8 cellular contexts compared by ENCODE assay signal in the genomic region with DNA sequence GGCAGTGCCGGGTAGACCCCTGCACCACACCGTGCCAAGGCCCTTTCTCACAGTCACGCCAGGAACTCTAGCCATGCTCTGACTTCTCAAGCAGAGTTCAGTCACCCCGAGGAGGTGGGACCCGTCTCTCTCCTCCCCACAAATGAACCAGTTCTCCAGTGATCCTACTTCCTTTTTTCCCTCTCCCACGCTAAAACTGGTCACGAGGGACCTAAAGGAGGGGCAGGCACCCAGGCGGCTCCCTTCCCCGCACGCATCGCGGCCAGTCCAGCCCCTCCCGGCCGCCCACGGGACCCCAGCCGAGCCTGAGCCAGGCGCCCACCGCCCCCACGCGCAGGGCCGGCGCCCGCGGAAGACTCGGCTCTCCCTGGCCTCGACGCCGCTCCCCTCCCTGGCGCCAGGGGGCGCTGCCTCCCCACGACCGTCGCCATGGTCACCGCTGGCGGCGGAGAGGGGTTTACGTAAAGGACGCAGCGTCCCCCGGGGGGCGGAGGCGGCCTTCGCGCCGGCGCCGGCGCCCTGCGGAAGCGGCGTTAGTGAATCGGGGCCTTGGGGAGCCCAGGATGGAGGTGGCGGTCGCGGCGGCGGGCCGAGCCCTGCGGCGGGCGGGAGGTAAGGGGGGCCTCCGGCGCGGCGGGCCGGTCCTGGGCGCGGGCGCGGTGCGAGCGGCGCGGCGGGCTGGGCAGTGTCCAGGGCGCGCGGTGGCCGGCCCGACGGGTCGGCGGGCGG. TPM values are rescaled to one million over a fixed set of nuclear protein-coding genes. Genes with fewer than 3 reads are reported as not detected.
DNase-seq lines count a peak whose midpoint lies in the region; ATAC-seq and TF ChIP-seq lines count a peak whose summit lies in the region.

A gene with protein sequence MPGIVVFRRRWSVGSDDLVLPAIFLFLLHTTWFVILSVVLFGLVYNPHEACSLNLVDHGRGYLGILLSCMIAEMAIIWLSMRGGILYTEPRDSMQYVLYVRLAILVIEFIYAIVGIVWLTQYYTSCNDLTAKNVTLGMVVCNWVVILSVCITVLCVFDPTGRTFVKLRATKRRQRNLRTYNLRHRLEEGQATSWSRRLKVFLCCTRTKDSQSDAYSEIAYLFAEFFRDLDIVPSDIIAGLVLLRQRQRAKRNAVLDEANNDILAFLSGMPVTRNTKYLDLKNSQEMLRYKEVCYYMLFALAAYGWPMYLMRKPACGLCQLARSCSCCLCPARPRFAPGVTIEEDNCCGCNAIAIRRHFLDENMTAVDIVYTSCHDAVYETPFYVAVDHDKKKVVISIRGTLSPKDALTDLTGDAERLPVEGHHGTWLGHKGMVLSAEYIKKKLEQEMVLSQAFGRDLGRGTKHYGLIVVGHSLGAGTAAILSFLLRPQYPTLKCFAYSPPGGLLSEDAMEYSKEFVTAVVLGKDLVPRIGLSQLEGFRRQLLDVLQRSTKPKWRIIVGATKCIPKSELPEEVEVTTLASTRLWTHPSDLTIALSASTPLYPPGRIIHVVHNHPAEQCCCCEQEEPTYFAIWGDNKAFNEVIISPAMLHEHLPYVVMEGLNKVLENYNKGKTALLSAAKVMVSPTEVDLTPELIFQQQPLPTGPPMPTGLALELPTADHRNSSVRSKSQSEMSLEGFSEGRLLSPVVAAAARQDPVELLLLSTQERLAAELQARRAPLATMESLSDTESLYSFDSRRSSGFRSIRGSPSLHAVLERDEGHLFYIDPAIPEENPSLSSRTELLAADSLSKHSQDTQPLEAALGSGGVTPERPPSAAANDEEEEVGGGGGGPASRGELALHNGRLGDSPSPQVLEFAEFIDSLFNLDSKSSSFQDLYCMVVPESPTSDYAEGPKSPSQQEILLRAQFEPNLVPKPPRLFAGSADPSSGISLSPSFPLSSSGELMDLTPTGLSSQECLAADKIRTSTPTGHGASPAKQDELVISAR (plus strand): TSS at position 499 of the 729 bp plus-strand sequence. CDS start 39,765 bp downstream, outside the sequence.

- H3K36me3 Mint-ChIP-seq in chondrocyte (ENCODE audit: low read depth): no peaks in the 10 kb centered on the region

- peaks cover 17% of the 10 kb centered on the region for H3K27me3 Mint-ChIP-seq in chondrocyte (ENCODE audit: low read depth)

- peak within 1 kb of the TSS; percentile 69 for H3K4me3 Mint-ChIP-seq in chondrocyte (ENCODE audit: unreplicated experiment)

- DNase-seq in AG09319 (ENCODE audit: extremely low read depth, low read depth) (no peak), NCI-H1930 (lab: John Stamatoyannopoulos, UW) (peak; percentile 62 to 77), chondrocyte (ENCODE audit: low spot score) (no peak), left lobe of liver (ENCODE audit: low spot score) (peak; percentile 68)
- DNase-seq in activated CD4-positive, alpha-beta T cell treated with anti-CD3 and anti-CD28 coated beads for 1 hour: peak; percentile 73
- peak; percentile 70 for DNase-seq in stimulated activated CD4-positive, alpha-beta T cell treated with anti-CD3 and anti-CD28 coated beads, Interleukin-1b, Interleukin-23, amount 100 ng/mL, for 48 hours

- peak; percentile 51 for ATAC-seq in GM19372 (IDR thresholded peaks at IDR 0.05; ENCODE audit: low read depth, unreplicated experiment)
- peak; percentile 89 for ATAC-seq in left lobe of liver
- no peak for ATAC-seq in GM19035 (IDR thresholded peaks at IDR 0.05; ENCODE audit: unreplicated experiment)

- peak within 1 kb of the TSS; percentile 22 for H3K27ac Mint-ChIP-seq in chondrocyte (ENCODE audit: unreplicated experiment)

- peaks cover 13% of the 10 kb centered on the region for H3K4me1 Mint-ChIP-seq in chondrocyte (ENCODE audit: low read depth)

- TF ChIP-seq CTCF in AG09319 (IDR thresholded peaks at IDR 0.05; ENCODE audit: low read depth, low read length): peak; percentile 64
- TF ChIP-seq CTCF in chondrocyte (IDR thresholded peaks at IDR 0.05): peak; percentile 99

- H3K9me3 Mint-ChIP-seq in chondrocyte (ENCODE audit: low read depth): no peaks in the 10 kb centered on the region

RNA-seq across cellular contexts. Expression of the gene that starts here (rescaled TPM):
- total RNA-seq in chondrocyte (2.8 to 5.5 TPM (median 4.8 TPM) in 3 replicates), left lobe of liver (0.35 TPM)

Comparison
In these comparisons a context has a peak if more than half of its experiments do, and no peak if none do; other contexts are left out.
1. Peak in DNase-seq and ATAC-seq in left lobe of liver; RNA of the gene not detected or under 1 TPM.
2. DNase-seq: peak in NCI-H1930 (2 of 2), activated CD4-positive, alpha-beta T cell treated with anti-CD3 and anti-CD28 coated beads for 1 hour (single experiment) and stimulated activated CD4-positive, alpha-beta T cell treated with anti-CD3 and anti-CD28 coated beads, Interleukin-1b, Interleukin-23, amount 100 ng/mL, for 48 hours (single experiment); none in AG09319 (single experiment) and chondrocyte (single experiment).